ENCODE assay signal across 16 cellular contexts in the genomic region with DNA sequence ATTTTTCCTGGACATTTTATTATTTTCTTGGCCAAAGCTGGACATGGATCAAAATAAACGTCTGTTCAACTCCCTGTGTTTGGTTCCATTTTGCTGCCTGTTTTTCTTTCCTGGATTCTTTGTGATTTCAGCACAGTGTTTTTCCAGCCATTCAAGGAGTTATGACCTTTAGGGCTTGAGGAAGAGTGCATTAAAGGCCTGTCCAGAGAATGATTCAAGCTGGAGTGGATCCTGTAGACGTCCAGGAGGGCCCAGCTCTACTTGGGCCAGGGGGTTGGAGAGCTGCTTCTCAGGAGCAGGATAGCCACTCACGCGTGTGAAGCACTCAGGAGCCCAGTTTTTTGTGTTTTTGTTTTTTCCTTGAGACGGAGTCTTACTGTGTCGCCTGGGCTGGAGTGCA. TPM values are rescaled to one million over a fixed set of nuclear protein-coding genes. Genes with fewer than 3 reads are reported as not detected.
A peak's percentile ranks its signal among the peaks of the same experiment; 100 is the strongest.
DNase-seq lines count a peak whose midpoint lies in the region; ATAC-seq and TF ChIP-seq lines count a peak whose summit lies in the region.
"Had no signal": no experiment of that assay in that cellular context is flagged by ENCODE, and none has a peak within 500 bp of the region (broad histone marks: within the 10 kb centered on the region; RNA-seq: fewer than 3 reads in every experiment).

No MANE protein-coding gene starts in this region.

- no peak overlapping the region for H3K4me3 ChIP-seq in adipocyte (ENCODE audit: low read length)
- H3K4me3 ChIP-seq in gastroesophageal sphincter, result no peak overlapping the region
- no peak overlapping the region for H3K4me3 ChIP-seq in lower lobe of right lung
- no peak overlapping the region for H3K4me3 ChIP-seq in skeletal muscle tissue (ENCODE audit: low read length in 3 of 3)
- H3K4me3 ChIP-seq in mammary epithelial cell (replicated peaks in 1 of 3; ENCODE audit: insufficient read depth in 1 of 3, low read depth in 2 of 3, low read length in 3 of 3), result no peak overlapping the region
- H3K4me3 ChIP-seq: lung had no signal

- H3K27ac ChIP-seq in gastroesophageal sphincter, result peak overlapping the region in 3 of 4 donors; percentile 50 to 51 (median 51)
- H3K27ac ChIP-seq in lower lobe of right lung, result peak overlapping the region; percentile 44
- peak overlapping the region; percentile 18 for H3K27ac ChIP-seq in skeletal muscle tissue (ENCODE audit: low read depth, low read length)
- no peak overlapping the region for H3K27ac ChIP-seq in mammary epithelial cell (ENCODE audit: insufficient read depth, low read depth, low read length)

- H3K36me3 ChIP-seq in adipocyte (ENCODE audit: control insufficient read depth, insufficient read depth, low read length, severe bottlenecking) (no peaks in the 10 kb centered on the region), gastroesophageal sphincter (no peaks in the 10 kb centered on the region), lower lobe of right lung (no peaks in the 10 kb centered on the region), skeletal muscle tissue (ENCODE audit: control insufficient read depth in 3 of 3, insufficient read depth in 3 of 3, low read length in 3 of 3) (no peaks in the 10 kb centered on the region), mammary epithelial cell (ENCODE audit: insufficient read depth, low read length) (no peaks in the 10 kb centered on the region)

- dilution Hi-C loops in mammary epithelial cell (cut with HindIII; ENCODE audit: low sequenced_read_pairs), result no loop called here

- ATAC-seq in gastroesophageal sphincter (peak; percentile 71), lower lobe of right lung (peak in 1 of 2 donors; percentile 25), HG03175 (IDR thresholded peaks at IDR 0.05; ENCODE audit: unreplicated experiment) (no peak), HG03280 (IDR thresholded peaks at IDR 0.05; ENCODE audit: unreplicated experiment) (no peak)
- ATAC-seq: natural killer cell had no signal

- TF ChIP-seq CTCF in gastroesophageal sphincter (IDR thresholded peaks at IDR 0.05) (no peak), lower lobe of right lung (IDR thresholded peaks at IDR 0.05) (no peak), mammary epithelial cell (conservative IDR thresholded peaks at IDR 0.05 in 1 of 2, IDR thresholded peaks at IDR 0.05 in 1 of 2; ENCODE audit: extremely low read depth in 1 of 2, insufficient read depth in 1 of 2, low read depth in 1 of 2, low read length in 2 of 2) (no peak)

- BruUV-seq in mammary epithelial cell (replicated peaks; lab: Mats Ljungman, UMichigan), result no TSS peak

- H3K9ac ChIP-seq in adipocyte (ENCODE audit: low read length) (no peak overlapping the region), skeletal muscle tissue (ENCODE audit: low read depth in 1 of 3, low read length in 3 of 3) (no peak overlapping the region), mammary epithelial cell (ENCODE audit: insufficient read depth, low read length) (no peak overlapping the region)

- peak; percentile 9 for DNase-seq in adipocyte (ENCODE audit: low read depth)
- no peak for DNase-seq in lower lobe of right lung
- no peak for DNase-seq in mammary epithelial cell
- no peak for DNase-seq in HUDEP-2 (lab: John Stamatoyannopoulos, UW; ENCODE audit: unreplicated experiment in 76 of 76)
- DNase-seq: activated CD4-positive, alpha-beta T cell treated with anti-CD3 and anti-CD28 coated beads for 4 hours; amygdala; CD4-positive, alpha-beta T cell; endodermal cell; natural killer cell; NCI-H146; stimulated activated naive CD4-positive, alpha-beta T cell had no signal

- intact Hi-C loops in lower lobe of right lung (cut with DNase I) (no loop called here), mammary epithelial cell (cut with micrococcal nuclease) (no loop called here)

- in situ Hi-C loops in mammary epithelial cell (cut with MboI; ENCODE audit: low sequenced_read_pairs in 2 of 2), result no loop called here

- H3K4me1 ChIP-seq in adipocyte (ENCODE audit: control insufficient read depth, insufficient read depth, low read length), result peaks cover 5% of the 10 kb centered on the region
- H3K4me1 ChIP-seq in gastroesophageal sphincter, result peaks cover 0 to 8% (median 0%) of the 10 kb centered on the region in 3 donors
- peaks cover 7% of the 10 kb centered on the region for H3K4me1 ChIP-seq in lower lobe of right lung
- no peaks in the 10 kb centered on the region for H3K4me1 ChIP-seq in skeletal muscle tissue (ENCODE audit: control insufficient read depth in 3 of 3, insufficient read depth in 3 of 3, low read length in 3 of 3)
- peaks cover 6% of the 10 kb centered on the region for H3K4me1 ChIP-seq in mammary epithelial cell (ENCODE audit: insufficient read depth, low read length)

- H2AFZ ChIP-seq in mammary epithelial cell (ENCODE audit: low read depth, low read length), result no peak overlapping the region

- no peak overlapping the region for H3K4me2 ChIP-seq in mammary epithelial cell (ENCODE audit: insufficient read depth, low read depth, low read length)

- H3K27me3 ChIP-seq in adipocyte (replicated peaks; ENCODE audit: control insufficient read depth, insufficient read depth, low read length) (no peaks in the 10 kb centered on the region), gastroesophageal sphincter (no peaks in the 10 kb centered on the region), lower lobe of right lung (ENCODE audit: low read depth) (no peaks in the 10 kb centered on the region), skeletal muscle tissue (ENCODE audit: control insufficient read depth in 3 of 3, insufficient read depth in 3 of 3, low read length in 3 of 3) (no peaks in the 10 kb centered on the region), mammary epithelial cell (ENCODE audit: insufficient read depth, low read length) (no peaks in the 10 kb centered on the region)

- TF ChIP-seq POLR2A in gastroesophageal sphincter (IDR thresholded peaks at IDR 0.05), result no peak

- CTCF ChIA-PET in mammary epithelial cell (lab: Charles Lee; ENCODE audit: low non-redundant PET), result no interaction called here

- WGBS in gastroesophageal sphincter (ENCODE audit: low coverage in 1 of 2), 2 donors, result 20 to 49% methylated on average over 1 to 6 of the region's 6 CpGs
- WGBS in mammary epithelial cell (ENCODE audit: low coverage, missing lambda C conversion rate), result 98% methylated on average over 6 of the region's 6 CpGs

- H3K79me2 ChIP-seq in mammary epithelial cell (ENCODE audit: insufficient read depth, low read length), result no peaks in the 10 kb centered on the region

- no peaks in the 10 kb centered on the region for H3K9me3 ChIP-seq in adipocyte (ENCODE audit: control insufficient read depth, low read length)
- H3K9me3 ChIP-seq in gastroesophageal sphincter, result no peaks in the 10 kb centered on the region
- H3K9me3 ChIP-seq in lower lobe of right lung, result no peaks in the 10 kb centered on the region
- no peaks in the 10 kb centered on the region for H3K9me3 ChIP-seq in skeletal muscle tissue (ENCODE audit: control insufficient read depth in 3 of 3, low read length in 3 of 3)
- H3K9me3 ChIP-seq in mammary epithelial cell (replicated peaks; ENCODE audit: insufficient read depth, low read length), result no peaks in the 10 kb centered on the region

- TF ChIP-seq EP300 in gastroesophageal sphincter (IDR thresholded peaks at IDR 0.05), result no peak

- H4K20me1 ChIP-seq in mammary epithelial cell (ENCODE audit: insufficient read depth, low read length), result no peaks in the 10 kb centered on the region

RNA-seq across cellular contexts. Expression of a gene that starts 56.5 kb away (rescaled TPM):
- total RNA-seq in gastroesophageal sphincter (10 to 100 TPM in 3 of 4 donors, 1 to 10 TPM in 1; 5.6 to 31.9 (median 11.3) TPM), lower lobe of right lung (18.0 TPM), skeletal muscle tissue (4.2 TPM), mammary epithelial cell (100 to 1,000 TPM in 1 of 2 donors, 10 to 100 TPM in 1; 68.8 to 390 TPM)
- 121 TPM for polyA plus RNA-seq in mammary epithelial cell
- polyA minus RNA-seq in mammary epithelial cell, result 81.4 TPM

RNA-seq across cellular contexts. Expression of a gene that starts 58.4 kb away (rescaled TPM):
- total RNA-seq in gastroesophageal sphincter (100 to 1,000 TPM; 104 to 191 (median 152) TPM), lower lobe of right lung (151 TPM), skeletal muscle tissue (44.9 TPM), mammary epithelial cell (10 to 100 TPM; 53.9 to 57.5 TPM)
- 63.7 TPM for polyA plus RNA-seq in mammary epithelial cell
- polyA minus RNA-seq in mammary epithelial cell, result 47.4 TPM
